Comparison of ENCODE assay signal across 10 cellular contexts in genomic region chr12:51351913-51352532, GRCh38. TPM values are rescaled to one million over a fixed set of nuclear protein-coding genes. Genes with fewer than 3 reads are reported as not detected.
DNase-seq lines count a peak whose midpoint lies in the region; ATAC-seq and TF ChIP-seq lines count a peak whose summit lies in the region.
"Had no signal": no experiment of that assay in that cellular context is flagged by ENCODE, and none has a peak within 500 bp of the region (broad histone marks: within the 10 kb centered on the region; RNA-seq: fewer than 3 reads in every experiment).

No MANE protein-coding gene starts in this region.

- no peak overlapping the region for H3K27ac Mint-ChIP-seq in CD14-positive monocyte
- H3K27ac Mint-ChIP-seq in GM23338, result no peak overlapping the region
- H3K27ac Mint-ChIP-seq: IgD-negative memory B cell had no signal

- ATAC-seq in GM23338 (peak; percentile 97), GM21526 (IDR thresholded peaks at IDR 0.05; ENCODE audit: low FRiP score, unreplicated experiment) (no peak), HG03139 (IDR thresholded peaks at IDR 0.05; ENCODE audit: unreplicated experiment) (no peak)

- H3K4me1 ChIP-seq in GM23338 (ENCODE audit: insufficient read depth), result no peaks in the 10 kb centered on the region
- no peaks in the 10 kb centered on the region for H3K4me1 ChIP-seq in right atrium auricular region

- H3K79me2 ChIP-seq in GM23338 (replicated peaks; ENCODE audit: insufficient read depth), result no peaks in the 10 kb centered on the region

- peaks cover 19 to 28% of the 10 kb centered on the region in 2 donors for H3K36me3 Mint-ChIP-seq in CD14-positive monocyte
- H3K36me3 Mint-ChIP-seq in GM23338 (ENCODE audit: low read depth), result peaks cover 8% of the 10 kb centered on the region; the same call in 2 of the 3 replicates

- H3K27me3 ChIP-seq in GM23338 (ENCODE audit: insufficient read depth) (no peaks in the 10 kb centered on the region), right atrium auricular region (no peaks in the 10 kb centered on the region)

- H3K4me3 Mint-ChIP-seq in CD14-positive monocyte (no peak overlapping the region), GM23338 (no peak overlapping the region)
- H3K4me3 Mint-ChIP-seq: IgD-negative memory B cell had no signal

- H3K4me1 Mint-ChIP-seq in CD14-positive monocyte (no peaks in the 10 kb centered on the region), GM23338 (peaks cover 8% of the 10 kb centered on the region)

- H3K4me2 ChIP-seq in GM23338, result no peak overlapping the region

- H3K36me3 ChIP-seq in GM23338 (ENCODE audit: insufficient read depth), result no peaks in the 10 kb centered on the region
- no peaks in the 10 kb centered on the region for H3K36me3 ChIP-seq in right atrium auricular region

- no peaks in the 10 kb centered on the region for H3F3A ChIP-seq in GM23338 (replicated peaks; ENCODE audit: low read depth)

- TF ChIP-seq CTCF in CD14-positive monocyte (IDR thresholded peaks at IDR 0.05), result peak; percentile 54
- TF ChIP-seq CTCF in GM23338 (conservative IDR thresholded peaks at IDR 0.05; ENCODE audit: low read depth in 2 of 2), result peak; percentile 90 to 95
- peak; percentile 13 to 63 for TF ChIP-seq CTCF in right atrium auricular region (IDR thresholded peaks at IDR 0.05)
- TF ChIP-seq CTCF in retinal pigment epithelial cell (conservative IDR thresholded peaks at IDR 0.05; ENCODE audit: low read depth, low read length), result peak; percentile 78

- H4K20me1 ChIP-seq in GM23338 (replicated peaks; ENCODE audit: insufficient read depth), result no peaks in the 10 kb centered on the region

- H3K27me3 Mint-ChIP-seq in CD14-positive monocyte (ENCODE audit: low read depth in 3 of 3) (peaks cover 1 to 3% (median 3%) of the 10 kb centered on the region in 3 donors), GM23338 (ENCODE audit: insufficient read depth, low read depth, poor library complexity) (peaks cover 5% of the 10 kb centered on the region)
- H3K27me3 Mint-ChIP-seq: IgD-negative memory B cell had no signal

- no peaks in the 10 kb centered on the region for H3K9me2 ChIP-seq in GM23338 (ENCODE audit: insufficient read depth)

- H3K9me3 ChIP-seq in right atrium auricular region, result no peaks in the 10 kb centered on the region

- H3K27ac ChIP-seq in GM23338 (ENCODE audit: low read depth) (no peak overlapping the region), right atrium auricular region (no peak overlapping the region)
- H3K27ac ChIP-seq: skin epidermis had no signal

- H2AFZ ChIP-seq in GM23338, result no peak overlapping the region

- H3K4me3 ChIP-seq in GM23338, result no peak overlapping the region
- H3K4me3 ChIP-seq in right atrium auricular region, result no peak overlapping the region
- no peak overlapping the region for H3K4me3 ChIP-seq in retinal pigment epithelial cell (ENCODE audit: low read length)
- H3K4me3 ChIP-seq: skin epidermis had no signal

- peak; percentile 50 for DNase-seq in CD14-positive monocyte (ENCODE audit: low spot score)
- DNase-seq in GM23338 (ENCODE audit: low spot score), result peak; percentile 94
- peak; percentile 1 for DNase-seq in NCI-H82 treated with DMSO at 0.1 percent for 48 hours (lab: John Stamatoyannopoulos, UW; ENCODE audit: unreplicated experiment)
- peak; percentile 19 for DNase-seq in activated naive CD4-positive, alpha-beta T cell treated with Interleukin-2 at 50 U/mL for 16 hours
- no peak for DNase-seq in right atrium auricular region (ENCODE audit: low spot score)
- DNase-seq in retinal pigment epithelial cell (ENCODE audit: low read depth), result no peak

- H3K9me3 Mint-ChIP-seq in CD14-positive monocyte, result peaks cover 0 to 1% (median 0%) of the 10 kb centered on the region in 7 donors
- H3K9me3 Mint-ChIP-seq in GM23338, result no peaks in the 10 kb centered on the region
- H3K9me3 Mint-ChIP-seq: IgD-negative memory B cell had no signal

- intact Hi-C loops in CD14-positive monocyte (cut with micrococcal nuclease), result loop anchor here in 1 of 2 donors (5.0 kb wide), 1 partner anchor 525 kb away; no protein-coding TSS in a partner anchor

TF ChIP-seq in GM23338, 12 proteins besides CTCF, POLR2A, EP300 and RAD21:
- TF ChIP-seq, protein P1, sequence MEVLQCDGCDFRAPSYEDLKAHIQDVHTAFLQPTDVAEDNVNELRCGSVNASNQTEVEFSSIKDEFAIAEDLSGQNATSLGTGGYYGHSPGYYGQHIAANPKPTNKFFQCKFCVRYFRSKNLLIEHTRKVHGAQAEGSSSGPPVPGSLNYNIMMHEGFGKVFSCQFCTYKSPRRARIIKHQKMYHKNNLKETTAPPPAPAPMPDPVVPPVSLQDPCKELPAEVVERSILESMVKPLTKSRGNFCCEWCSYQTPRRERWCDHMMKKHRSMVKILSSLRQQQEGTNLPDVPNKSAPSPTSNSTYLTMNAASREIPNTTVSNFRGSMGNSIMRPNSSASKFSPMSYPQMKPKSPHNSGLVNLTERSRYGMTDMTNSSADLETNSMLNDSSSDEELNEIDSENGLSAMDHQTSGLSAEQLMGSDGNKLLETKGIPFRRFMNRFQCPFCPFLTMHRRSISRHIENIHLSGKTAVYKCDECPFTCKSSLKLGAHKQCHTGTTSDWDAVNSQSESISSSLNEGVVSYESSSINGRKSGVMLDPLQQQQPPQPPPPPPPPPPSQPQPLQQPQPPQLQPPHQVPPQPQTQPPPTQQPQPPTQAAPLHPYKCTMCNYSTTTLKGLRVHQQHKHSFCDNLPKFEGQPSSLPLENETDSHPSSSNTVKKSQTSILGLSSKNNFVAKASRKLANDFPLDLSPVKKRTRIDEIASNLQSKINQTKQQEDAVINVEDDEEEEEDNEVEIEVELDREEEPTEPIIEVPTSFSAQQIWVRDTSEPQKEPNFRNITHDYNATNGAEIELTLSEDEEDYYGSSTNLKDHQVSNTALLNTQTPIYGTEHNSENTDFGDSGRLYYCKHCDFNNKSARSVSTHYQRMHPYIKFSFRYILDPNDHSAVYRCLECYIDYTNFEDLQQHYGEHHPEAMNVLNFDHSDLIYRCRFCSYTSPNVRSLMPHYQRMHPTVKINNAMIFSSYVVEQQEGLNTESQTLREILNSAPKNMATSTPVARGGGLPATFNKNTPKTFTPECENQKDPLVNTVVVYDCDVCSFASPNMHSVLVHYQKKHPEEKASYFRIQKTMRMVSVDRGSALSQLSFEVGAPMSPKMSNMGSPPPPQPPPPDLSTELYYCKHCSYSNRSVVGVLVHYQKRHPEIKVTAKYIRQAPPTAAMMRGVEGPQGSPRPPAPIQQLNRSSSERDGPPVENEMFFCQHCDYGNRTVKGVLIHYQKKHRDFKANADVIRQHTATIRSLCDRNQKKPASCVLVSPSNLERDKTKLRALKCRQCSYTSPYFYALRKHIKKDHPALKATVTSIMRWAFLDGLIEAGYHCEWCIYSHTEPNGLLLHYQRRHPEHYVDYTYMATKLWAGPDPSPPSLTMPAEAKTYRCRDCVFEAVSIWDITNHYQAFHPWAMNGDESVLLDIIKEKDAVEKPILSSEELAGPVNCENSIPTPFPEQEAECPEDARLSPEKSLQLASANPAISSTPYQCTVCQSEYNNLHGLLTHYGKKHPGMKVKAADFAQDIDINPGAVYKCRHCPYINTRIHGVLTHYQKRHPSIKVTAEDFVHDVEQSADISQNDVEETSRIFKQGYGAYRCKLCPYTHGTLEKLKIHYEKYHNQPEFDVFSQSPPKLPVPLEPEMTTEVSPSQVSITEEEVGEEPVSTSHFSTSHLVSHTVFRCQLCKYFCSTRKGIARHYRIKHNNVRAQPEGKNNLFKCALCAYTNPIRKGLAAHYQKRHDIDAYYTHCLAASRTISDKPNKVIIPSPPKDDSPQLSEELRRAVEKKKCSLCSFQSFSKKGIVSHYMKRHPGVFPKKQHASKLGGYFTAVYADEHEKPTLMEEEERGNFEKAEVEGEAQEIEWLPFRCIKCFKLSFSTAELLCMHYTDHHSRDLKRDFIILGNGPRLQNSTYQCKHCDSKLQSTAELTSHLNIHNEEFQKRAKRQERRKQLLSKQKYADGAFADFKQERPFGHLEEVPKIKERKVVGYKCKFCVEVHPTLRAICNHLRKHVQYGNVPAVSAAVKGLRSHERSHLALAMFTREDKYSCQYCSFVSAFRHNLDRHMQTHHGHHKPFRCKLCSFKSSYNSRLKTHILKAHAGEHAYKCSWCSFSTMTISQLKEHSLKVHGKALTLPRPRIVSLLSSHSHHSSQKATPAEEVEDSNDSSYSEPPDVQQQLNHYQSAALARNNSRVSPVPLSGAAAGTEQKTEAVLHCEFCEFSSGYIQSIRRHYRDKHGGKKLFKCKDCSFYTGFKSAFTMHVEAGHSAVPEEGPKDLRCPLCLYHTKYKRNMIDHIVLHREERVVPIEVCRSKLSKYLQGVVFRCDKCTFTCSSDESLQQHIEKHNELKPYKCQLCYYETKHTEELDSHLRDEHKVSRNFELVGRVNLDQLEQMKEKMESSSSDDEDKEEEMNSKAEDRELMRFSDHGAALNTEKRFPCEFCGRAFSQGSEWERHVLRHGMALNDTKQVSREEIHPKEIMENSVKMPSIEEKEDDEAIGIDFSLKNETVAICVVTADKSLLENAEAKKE (CRISPR knock-in tag; IDR thresholded peaks at IDR 0.05), result peak; percentile 70; the same call in 1 of the 2 replicates
- peak; percentile 39 for TF ChIP-seq POLR2AphosphoS5 (IDR thresholded peaks at IDR 0.05; ENCODE audit: low read depth)
- no peak for TF ChIP-seq STAT1 (IDR thresholded peaks at IDR 0.05; ENCODE audit: unreplicated experiment)

RNA-seq across cellular contexts. Expression of gene CELA1, which starts 5.5 kb away (rescaled TPM):
- polyA plus RNA-seq in CD14-positive monocyte (1 to 10 TPM in 1 of 2 donors, under 1 TPM in 1; 0.67 to 3.0 TPM), GM23338 (2016; fragmentation: Nextera tagmentation; extraction: Ambion mirVana) (not detected in 2 replicates)
- not detected in 2 replicates for total RNA-seq in GM23338 (2014; rRNA removed; shearing (Covaris generic))
- not detected for total RNA-seq in right atrium auricular region

RNA-seq across cellular contexts. Expression of gene BIN2, which starts 28.0 kb away (rescaled TPM):
- polyA plus RNA-seq in CD14-positive monocyte, result 100 to 1,000 TPM; 120 to 196 TPM
- 0.23 TPM in 1 of 2 replicates, not detected in the other for total RNA-seq in GM23338 (2014; rRNA removed; shearing (Covaris generic))
- 0.17 TPM in 1 of 2 replicates, not detected in the other for polyA plus RNA-seq in GM23338 (2016; fragmentation: Nextera tagmentation; extraction: Ambion mirVana)
- 1 to 10 TPM; 2.1 to 4.6 TPM for total RNA-seq in right atrium auricular region

RNA-seq across cellular contexts. Expression of gene GALNT6, which starts 39.2 kb away (rescaled TPM):
- polyA plus RNA-seq in CD14-positive monocyte (10 to 100 TPM in 1 of 2 donors, 1 to 10 TPM in 1; 3.2 to 10.4 TPM), GM23338 (2016; fragmentation: Nextera tagmentation; extraction: Ambion mirVana) (8.1 and 8.6 TPM in 2 replicates)
- total RNA-seq in GM23338 (2014; rRNA removed; shearing (Covaris generic)), result 18.6 and 20.2 TPM in 2 replicates
- total RNA-seq in right atrium auricular region, result 1 to 10 TPM; 1.3 to 2.8 TPM

Comparison
In these comparisons a context has a peak if more than half of its experiments do, and no peak if none do; other contexts are left out.
1. DNase-seq: peak in CD14-positive monocyte (single experiment), GM23338 (single experiment), NCI-H82 treated with DMSO at 0.1 percent for 48 hours (single experiment) and activated naive CD4-positive, alpha-beta T cell treated with Interleukin-2 at 50 U/mL for 16 hours (single experiment); none in right atrium auricular region (single experiment) and retinal pigment epithelial cell (single experiment).
2. CTCF ChIP-seq: peak in every context shown above with its lines; median percentile 92 in GM23338; 78 in retinal pigment epithelial cell; 54 in CD14-positive monocyte; 38 in right atrium auricular region.